1 cellular context compared by ENCODE assay signal in the genomic region with DNA sequence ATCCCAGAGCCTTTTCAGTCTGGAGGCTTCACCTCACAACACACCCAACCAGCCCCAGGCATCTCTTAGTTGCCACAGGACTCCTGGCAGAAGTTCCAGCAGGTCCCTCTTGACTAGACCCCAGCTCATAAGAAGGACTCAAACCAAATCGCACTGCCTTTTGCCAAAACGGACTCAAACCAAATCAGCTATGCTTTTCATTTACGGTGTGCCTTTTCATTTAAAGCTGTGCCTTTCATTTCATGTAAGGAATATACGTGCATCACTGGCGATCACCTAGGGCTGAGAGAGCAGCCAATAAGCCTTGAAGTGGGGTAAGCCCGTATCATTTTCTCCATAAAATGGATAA.
TF ChIP-seq lines count a peak whose summit lies in the region.

No MANE protein-coding gene starts in this region.

TF ChIP-seq in IMR-90, 13 proteins besides CTCF, POLR2A, EP300 and RAD21:
- TF ChIP-seq BHLHE40 (IDR thresholded peaks at IDR 0.05; ENCODE audit: low read depth, low read length) (no peak), RFX5 (IDR thresholded peaks at IDR 0.05; ENCODE audit: low read depth, low read length) (no peak), CEBPB (IDR thresholded peaks at IDR 0.05; ENCODE audit: low read depth, low read length) (no peak), CHD1 (IDR thresholded peaks at IDR 0.05; ENCODE audit: low read depth, low read length) (no peak), FOS (IDR thresholded peaks at IDR 0.05; ENCODE audit: low read depth, low read length) (no peak), SMC3 (IDR thresholded peaks at IDR 0.05; ENCODE audit: low read depth, low read length) (no peak), MAFK (IDR thresholded peaks at IDR 0.05; ENCODE audit: low read depth, low read length) (no peak), MXI1 (IDR thresholded peaks at IDR 0.05; ENCODE audit: borderline replicate concordance, low read depth, low read length) (no peak), RCOR1 (IDR thresholded peaks at IDR 0.05; ENCODE audit: insufficient replicate concordance, low read length) (no peak), MAZ (IDR thresholded peaks at IDR 0.05; ENCODE audit: borderline replicate concordance, low read depth, low read length) (no peak), NFE2L2 (IDR thresholded peaks at IDR 0.05; ENCODE audit: low read depth, low read length) (no peak)
- TF ChIP-seq, protein P1, sequence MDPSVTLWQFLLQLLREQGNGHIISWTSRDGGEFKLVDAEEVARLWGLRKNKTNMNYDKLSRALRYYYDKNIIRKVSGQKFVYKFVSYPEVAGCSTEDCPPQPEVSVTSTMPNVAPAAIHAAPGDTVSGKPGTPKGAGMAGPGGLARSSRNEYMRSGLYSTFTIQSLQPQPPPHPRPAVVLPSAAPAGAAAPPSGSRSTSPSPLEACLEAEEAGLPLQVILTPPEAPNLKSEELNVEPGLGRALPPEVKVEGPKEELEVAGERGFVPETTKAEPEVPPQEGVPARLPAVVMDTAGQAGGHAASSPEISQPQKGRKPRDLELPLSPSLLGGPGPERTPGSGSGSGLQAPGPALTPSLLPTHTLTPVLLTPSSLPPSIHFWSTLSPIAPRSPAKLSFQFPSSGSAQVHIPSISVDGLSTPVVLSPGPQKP (IDR thresholded peaks at IDR 0.05; ENCODE audit: borderline replicate concordance, low read depth, low read length) = no peak
- TF ChIP-seq, protein P2, sequence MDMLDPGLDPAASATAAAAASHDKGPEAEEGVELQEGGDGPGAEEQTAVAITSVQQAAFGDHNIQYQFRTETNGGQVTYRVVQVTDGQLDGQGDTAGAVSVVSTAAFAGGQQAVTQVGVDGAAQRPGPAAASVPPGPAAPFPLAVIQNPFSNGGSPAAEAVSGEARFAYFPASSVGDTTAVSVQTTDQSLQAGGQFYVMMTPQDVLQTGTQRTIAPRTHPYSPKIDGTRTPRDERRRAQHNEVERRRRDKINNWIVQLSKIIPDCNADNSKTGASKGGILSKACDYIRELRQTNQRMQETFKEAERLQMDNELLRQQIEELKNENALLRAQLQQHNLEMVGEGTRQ (IDR thresholded peaks at IDR 0.05; ENCODE audit: low read depth, low read length) = no peak
